ENCODE assay signal across 14 cellular contexts in the genomic region with DNA sequence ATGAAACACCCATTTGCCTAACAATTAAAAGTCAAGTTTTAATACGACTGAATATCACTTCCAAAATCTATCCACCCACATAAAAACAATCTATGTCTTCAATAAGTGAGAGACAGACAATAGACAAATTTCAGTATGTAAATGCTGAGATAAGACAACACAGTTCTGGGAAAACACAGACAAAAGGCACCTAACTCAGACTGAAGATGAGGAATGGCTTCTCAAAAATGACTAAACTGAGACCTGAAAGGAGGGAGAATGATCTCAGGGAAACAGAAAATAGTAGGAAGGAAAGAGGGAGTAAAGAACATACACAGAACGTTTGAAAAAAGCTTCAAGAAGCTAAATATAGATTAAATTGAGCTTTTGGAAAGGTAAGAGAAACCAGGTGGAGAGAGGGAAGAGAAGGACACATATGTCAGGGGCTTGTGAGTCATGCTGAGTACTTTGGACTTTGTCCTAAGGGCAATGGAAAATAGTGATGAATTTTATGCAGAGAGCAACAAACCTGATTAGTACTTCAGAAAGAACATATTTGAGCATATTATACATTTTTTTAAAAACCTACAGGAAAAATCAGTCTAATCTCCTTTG. TPM values are rescaled to one million over a fixed set of nuclear protein-coding genes. Genes with fewer than 3 reads are reported as not detected.
DNase-seq lines count a peak whose midpoint lies in the region; ATAC-seq and TF ChIP-seq lines count a peak whose summit lies in the region.
"Had no signal": no experiment of that assay in that cellular context is flagged by ENCODE, and none has a peak within 500 bp of the region (broad histone marks: within the 10 kb centered on the region; RNA-seq: fewer than 3 reads in every experiment).

No MANE protein-coding gene starts in this region.

- no peak overlapping the region for H3K9ac ChIP-seq in SK-N-SH

- CTCF ChIA-PET in SK-N-SH (lab: Yijun Ruan, JAX), result interaction anchor here (0.7 to 2.0 kb wide), 3 partner anchors 11 to 28 kb away, joined by 4 to 9 read pairs (median 6); a partner anchor contains a TSS

- no peak for TF ChIP-seq CTCF in SK-N-SH (IDR thresholded peaks at IDR 0.05)
- no peak for TF ChIP-seq CTCF in epithelial cell of esophagus (IDR thresholded peaks at IDR 0.05; ENCODE audit: insufficient read depth, low read depth, low read length, missing control alignments)
- TF ChIP-seq CTCF in progenitor cell of endocrine pancreas (IDR thresholded peaks at IDR 0.05; ENCODE audit: unreplicated experiment), result no peak

- peak overlapping the region; percentile 7 for H3K27ac Mint-ChIP-seq in progenitor cell of endocrine pancreas
- H3K27ac Mint-ChIP-seq: activated naive CD8-positive, alpha-beta T cell treated with anti-CD3 and anti-CD28 coated beads, Interleukin-2, amount 10 ng/mL, durations not matched to agents 7 days and 5 days had no signal

- H3K9me3 Mint-ChIP-seq in progenitor cell of endocrine pancreas (ENCODE audit: low read depth), result peaks cover 4% of the 10 kb centered on the region
- H3K9me3 Mint-ChIP-seq: activated naive CD8-positive, alpha-beta T cell treated with anti-CD3 and anti-CD28 coated beads, Interleukin-2, amount 10 ng/mL, durations not matched to agents 7 days and 5 days had no signal

- H3K4me1 ChIP-seq in SK-N-SH (ENCODE audit: control insufficient read depth in 1 of 2, insufficient read depth in 2 of 2, low read depth in 1 of 2, low read length in 1 of 2), result no peaks in the 10 kb centered on the region; a peak in 3 of 4 replicates

- 54% methylated on average over 2 of the region's 2 CpGs for WGBS in SK-N-SH (ENCODE audit: low lambda C conversion rate)

- no peaks in the 10 kb centered on the region for H4K20me1 ChIP-seq in SK-N-SH (ENCODE audit: insufficient read depth)

- H3F3A ChIP-seq in SK-N-SH (replicated peaks; ENCODE audit: insufficient read depth), result no peaks in the 10 kb centered on the region

- H3K27me3 ChIP-seq in SK-N-SH (ENCODE audit: insufficient read depth), result no peaks in the 10 kb centered on the region

- H3K36me3 Mint-ChIP-seq in progenitor cell of endocrine pancreas (ENCODE audit: insufficient read depth), result peaks cover 16% of the 10 kb centered on the region

- no peaks in the 10 kb centered on the region for H3K27me3 Mint-ChIP-seq in progenitor cell of endocrine pancreas
- H3K27me3 Mint-ChIP-seq: activated naive CD8-positive, alpha-beta T cell treated with anti-CD3 and anti-CD28 coated beads, Interleukin-2, amount 10 ng/mL, durations not matched to agents 7 days and 5 days had no signal

- H3K36me3 ChIP-seq in SK-N-SH (replicated peaks in 1 of 2; ENCODE audit: control insufficient read depth in 1 of 2, insufficient read depth in 2 of 2, low read length in 1 of 2), result peaks cover 0 to 2% of the 10 kb centered on the region in 2 experiments

- DNase-seq in SK-N-SH (no peak), NCI-H69 (lab: John Stamatoyannopoulos, UW) (peak; percentile 55), epithelial cell of esophagus (ENCODE audit: low read depth) (peak; percentile 63), progenitor cell of endocrine pancreas (ENCODE audit: low spot score, unreplicated experiment) (no peak), HCEC 1CT (no peak), SHP77 treated with DMSO at 0.1 percent for 48 hours (lab: John Stamatoyannopoulos, UW) (no peak)
- no peak for DNase-seq in stimulated activated CD4-positive, alpha-beta T cell treated with anti-CD3 and anti-CD28 coated beads, Interleukin-12 subunit alpha, Interleukin-12 subunit beta, amount 100 ng/mL, for 4 hours
- DNase-seq: activated naive CD8-positive, alpha-beta T cell treated with anti-CD3 and anti-CD28 coated beads, Interleukin-2, amount 10 ng/mL, durations not matched to agents 7 days and 5 days; KBM-7; NCI-H187 treated with DMSO at 0.1 percent for 48 hours; NCI-H82 had no signal

- H3K79me2 ChIP-seq in SK-N-SH (ENCODE audit: insufficient read depth), result no peaks in the 10 kb centered on the region

- H3K4me3 ChIP-seq in SK-N-SH (ENCODE audit: low read depth in 2 of 2, low read length in 1 of 2) (no peak overlapping the region), epithelial cell of esophagus (ENCODE audit: low read length) (no peak overlapping the region)
- H3K4me3 ChIP-seq: skin epidermis had no signal

- no peak overlapping the region for H2AFZ ChIP-seq in SK-N-SH (ENCODE audit: low read depth)

- no peak overlapping the region for H3K4me3 Mint-ChIP-seq in progenitor cell of endocrine pancreas (ENCODE audit: low read depth)
- H3K4me3 Mint-ChIP-seq: activated naive CD8-positive, alpha-beta T cell treated with anti-CD3 and anti-CD28 coated beads, Interleukin-2, amount 10 ng/mL, durations not matched to agents 7 days and 5 days had no signal

- peaks cover 16% of the 10 kb centered on the region for H3K4me1 Mint-ChIP-seq in progenitor cell of endocrine pancreas (ENCODE audit: low read depth)

- TF ChIP-seq EP300 in SK-N-SH (IDR thresholded peaks at IDR 0.05; ENCODE audit: borderline replicate concordance in 1 of 2, low read depth in 1 of 2, low read length in 1 of 2), result no peak

- H3K9me3 ChIP-seq in SK-N-SH, result no peaks in the 10 kb centered on the region

- H3K4me2 ChIP-seq in SK-N-SH, result no peak overlapping the region

- POLR2A ChIA-PET in SK-N-SH (lab: Yijun Ruan, JAX), result no interaction called here

- no peak overlapping the region for H3K27ac ChIP-seq in SK-N-SH (ENCODE audit: low read depth in 2 of 2, low read length in 1 of 2)
- H3K27ac ChIP-seq: skin epidermis had no signal

- H3K9me2 ChIP-seq in SK-N-SH, result no peaks in the 10 kb centered on the region

- peak; percentile 59; the same call in 2 of the 3 replicates for ATAC-seq in SK-N-SH treated with all-trans-retinoic acid at 6 μM for 48 hours
- ATAC-seq: esophagus mucosa had no signal

- no peak for TF ChIP-seq RAD21 in SK-N-SH (IDR thresholded peaks at IDR 0.05; ENCODE audit: low read length)

TF ChIP-seq in SK-N-SH treated with all-trans-retinoic acid at 6 μM for 48 hours, 23 proteins besides CTCF, POLR2A, EP300 and RAD21:
- no peak for TF ChIP-seq ZNF8 (CRISPR knock-in tag; IDR thresholded peaks at IDR 0.05)
- TF ChIP-seq, protein P1, sequence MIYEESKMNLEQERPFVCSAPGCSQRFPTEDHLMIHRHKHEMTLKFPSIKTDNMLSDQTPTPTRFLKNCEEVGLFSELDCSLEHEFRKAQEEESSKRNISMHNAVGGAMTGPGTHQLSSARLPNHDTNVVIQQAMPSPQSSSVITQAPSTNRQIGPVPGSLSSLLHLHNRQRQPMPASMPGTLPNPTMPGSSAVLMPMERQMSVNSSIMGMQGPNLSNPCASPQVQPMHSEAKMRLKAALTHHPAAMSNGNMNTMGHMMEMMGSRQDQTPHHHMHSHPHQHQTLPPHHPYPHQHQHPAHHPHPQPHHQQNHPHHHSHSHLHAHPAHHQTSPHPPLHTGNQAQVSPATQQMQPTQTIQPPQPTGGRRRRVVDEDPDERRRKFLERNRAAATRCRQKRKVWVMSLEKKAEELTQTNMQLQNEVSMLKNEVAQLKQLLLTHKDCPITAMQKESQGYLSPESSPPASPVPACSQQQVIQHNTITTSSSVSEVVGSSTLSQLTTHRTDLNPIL (CRISPR knock-in tag; IDR thresholded peaks at IDR 0.05; ENCODE audit: low read depth), result no peak
- no peak for TF ChIP-seq ARNTL (CRISPR knock-in tag; IDR thresholded peaks at IDR 0.05; ENCODE audit: borderline replicate concordance, low read depth)
- TF ChIP-seq GLIS3 (CRISPR knock-in tag; IDR thresholded peaks at IDR 0.05), result no peak
- no peak for TF ChIP-seq ZFP3 (CRISPR knock-in tag; IDR thresholded peaks at IDR 0.05)
TF ChIP-seq in SK-N-SH treated with all-trans-retinoic acid at 6 μM for 48 hours: peak in this region for 0.

TF ChIP-seq in SK-N-SH, 30 proteins besides CTCF, POLR2A, EP300 and RAD21 (continues in another document):
- TF ChIP-seq GABPA (IDR thresholded peaks at IDR 0.05; ENCODE audit: low read depth), result no peak
- TF ChIP-seq RFX5 (IDR thresholded peaks at IDR 0.05; ENCODE audit: low read length), result no peak
- TF ChIP-seq MXI1 (IDR thresholded peaks at IDR 0.05; ENCODE audit: low read depth, low read length), result no peak
- TF ChIP-seq, protein P2, sequence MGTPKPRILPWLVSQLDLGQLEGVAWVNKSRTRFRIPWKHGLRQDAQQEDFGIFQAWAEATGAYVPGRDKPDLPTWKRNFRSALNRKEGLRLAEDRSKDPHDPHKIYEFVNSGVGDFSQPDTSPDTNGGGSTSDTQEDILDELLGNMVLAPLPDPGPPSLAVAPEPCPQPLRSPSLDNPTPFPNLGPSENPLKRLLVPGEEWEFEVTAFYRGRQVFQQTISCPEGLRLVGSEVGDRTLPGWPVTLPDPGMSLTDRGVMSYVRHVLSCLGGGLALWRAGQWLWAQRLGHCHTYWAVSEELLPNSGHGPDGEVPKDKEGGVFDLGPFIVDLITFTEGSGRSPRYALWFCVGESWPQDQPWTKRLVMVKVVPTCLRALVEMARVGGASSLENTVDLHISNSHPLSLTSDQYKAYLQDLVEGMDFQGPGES (IDR thresholded peaks at IDR 0.05; ENCODE audit: low read depth, low read length), result no peak
- TF ChIP-seq SIN3A (IDR thresholded peaks at IDR 0.05; ENCODE audit: borderline replicate concordance, low read depth, low read length), result no peak
- no peak for TF ChIP-seq JUND (IDR thresholded peaks at IDR 0.05)

RNA-seq across cellular contexts. Expression of a gene that starts 16.1 kb away (rescaled TPM):
- polyA plus RNA-seq in SK-N-SH (2012; rRNA removed), result 6.5 and 7.8 TPM in 2 replicates
- 10.8 and 15.0 TPM in 2 replicates for polyA plus RNA-seq in SK-N-SH (2012; cell fraction: cytosol; rRNA removed)
- 1.8 and 5.1 TPM in 2 replicates for polyA plus RNA-seq in SK-N-SH (2012; cell fraction: nucleus; rRNA removed)
- 39.1 and 40.9 TPM in 2 replicates for total RNA-seq in progenitor cell of endocrine pancreas

Comparison
In these comparisons a context has a peak if more than half of its experiments do, and no peak if none do; other contexts are left out.
1. DNase-seq: peak in NCI-H69 (single experiment) and epithelial cell of esophagus (single experiment); none in SK-N-SH (single experiment), progenitor cell of endocrine pancreas (single experiment), HCEC 1CT (single experiment), SHP77 treated with DMSO at 0.1 percent for 48 hours (single experiment) and stimulated activated CD4-positive, alpha-beta T cell treated with anti-CD3 and anti-CD28 coated beads, Interleukin-12 subunit alpha, Interleukin-12 subunit beta, amount 100 ng/mL, for 4 hours (single experiment).